23 cellular contexts compared by ENCODE assay signal in the genomic region with DNA sequence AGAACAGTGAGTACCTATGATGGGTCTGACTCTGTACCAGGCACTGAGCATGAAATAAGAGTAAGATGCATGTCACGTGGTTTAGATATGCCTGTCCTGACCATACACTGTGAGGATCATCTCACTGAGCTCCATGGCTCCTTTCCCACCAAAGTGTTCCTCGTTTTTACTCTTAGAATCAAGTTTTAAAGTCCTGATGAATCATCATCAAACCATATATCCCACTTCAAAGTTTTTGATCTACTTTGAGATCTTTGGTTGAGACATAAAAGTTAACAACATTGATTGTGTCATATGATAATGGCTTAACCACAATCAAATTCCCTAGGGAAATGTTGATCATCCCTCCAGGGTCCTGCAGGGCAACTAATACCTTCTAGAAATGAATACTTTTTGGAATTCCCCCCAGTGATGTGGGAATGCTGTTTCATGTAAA. TPM values are rescaled to one million over a fixed set of nuclear protein-coding genes. Genes with fewer than 3 reads are reported as not detected.
A peak's percentile ranks its signal among the peaks of the same experiment; 100 is the strongest.
DNase-seq lines count a peak whose midpoint lies in the region; ATAC-seq and TF ChIP-seq lines count a peak whose summit lies in the region.
"Had no signal": no experiment of that assay in that cellular context is flagged by ENCODE, and none has a peak within 500 bp of the region (broad histone marks: within the 10 kb centered on the region; RNA-seq: fewer than 3 reads in every experiment).

No MANE protein-coding gene starts in this region.

- intact Hi-C loops in PC-9 (cut with micrococcal nuclease; ENCODE audit: unreplicated experiment), result no loop called here

- DNase-seq in activated naive CD4-positive, alpha-beta T cell treated with Interleukin-2 at 50 U/mL for 16 hours, result no peak
- DNase-seq in MM.1S (no peak), endothelial cell (ENCODE audit: low spot score) (no peak), PC-9 (no peak), NCI-H2171 treated with DMSO at 0.1 percent for 48 hours (lab: John Stamatoyannopoulos, UW) (no peak), UCSD-AML1 (lab: John Stamatoyannopoulos, UW; ENCODE audit: unreplicated experiment) (no peak)
- no peak for DNase-seq in stimulated activated naive B cell treated with anti-CD40 and anti-IgM and Interleukin-4, amounts not matched to agents 10 μg/mL and 1 μg/mL and 100 μg/mL, for 72 hours
- DNase-seq: activated CD4-positive, alpha-beta T cell treated with anti-CD3 and anti-CD28 coated beads, Interleukin-2, amount 50 U/mL, for 48 hours; activated effector memory CD4-positive, alpha-beta T cell treated with Interleukin-2 at 50 U/mL for 16 hours; body of pancreas; CD8-positive, alpha-beta memory T cell; erythroblast; GDM1; kidney glomerular epithelial cell; mucosa of descending colon; NCI-H1105 treated with DMSO at 0.1 percent for 48 hours; NCI-H446; pancreas; small intestine; upper lobe of left lung had no signal

- no peak overlapping the region for H3K9ac ChIP-seq in MM.1S (ENCODE audit: low read length)

- H3K9me2 ChIP-seq in MM.1S (replicated peaks; ENCODE audit: insufficient read depth, low read length), result no peaks in the 10 kb centered on the region
- H3K9me2 ChIP-seq in PC-9 (ENCODE audit: insufficient read depth), result no peaks in the 10 kb centered on the region

- H3K27me3 ChIP-seq in MM.1S (replicated peaks; ENCODE audit: insufficient read depth, low read length), result no peaks in the 10 kb centered on the region
- H3K27me3 ChIP-seq in PC-9 (ENCODE audit: insufficient read depth, low read depth), result no peaks in the 10 kb centered on the region
- H3K27me3 ChIP-seq: body of pancreas, hepatocyte, pancreas, upper lobe of left lung had no signal

- H3F3A ChIP-seq in MM.1S (ENCODE audit: insufficient read depth, low read length) (no peaks in the 10 kb centered on the region), PC-9 (ENCODE audit: insufficient read depth, low read depth) (no peaks in the 10 kb centered on the region)

- H3K4me3 ChIP-seq in MM.1S (ENCODE audit: low read length) (no peak overlapping the region), PC-9 (no peak overlapping the region)
- H3K4me3 ChIP-seq: body of pancreas, hepatocyte, mucosa of descending colon, pancreas, upper lobe of left lung had no signal

- H4K20me1 ChIP-seq in MM.1S (ENCODE audit: insufficient read depth, low read length) (no peaks in the 10 kb centered on the region), PC-9 (ENCODE audit: insufficient read depth) (no peaks in the 10 kb centered on the region)

- no peak overlapping the region for H2AFZ ChIP-seq in MM.1S (ENCODE audit: low read length)
- H2AFZ ChIP-seq in PC-9, result no peak overlapping the region
- H2AFZ ChIP-seq: hepatocyte had no signal

- peaks cover 7% of the 10 kb centered on the region; the same call in 1 of the 2 replicates for H3K4me1 ChIP-seq in MM.1S (ENCODE audit: low read length)
- H3K4me1 ChIP-seq in PC-9 (replicated peaks; ENCODE audit: insufficient read depth), result peaks cover 15% of the 10 kb centered on the region; the same call in 1 of the 2 replicates

- peak overlapping the region; percentile 54 for H3K4me3 Mint-ChIP-seq in activated naive CD4-positive, alpha-beta T cell treated with anti-CD3 and anti-CD28 coated beads, Interleukin-2, amount 50 U/mL, for 24 hours
- no peak overlapping the region for H3K4me3 Mint-ChIP-seq in endothelial cell (ENCODE audit: unreplicated experiment)
- H3K4me3 Mint-ChIP-seq in stimulated activated naive B cell treated with anti-CD40 and anti-IgM and Interleukin-4, amounts not matched to agents 10 μg/mL and 1 μg/mL and 100 μg/mL, for 72 hours, result peak overlapping the region in 1 of 2 donors; percentile 3
- H3K4me3 Mint-ChIP-seq: CD8-positive, alpha-beta memory T cell had no signal

- no TSS peak for BruUV-seq in PC-9 (replicated peaks; lab: Mats Ljungman, UMichigan)

- H3K9me3 ChIP-seq in MM.1S (replicated peaks; ENCODE audit: insufficient read depth, low read length) (no peaks in the 10 kb centered on the region), PC-9 (ENCODE audit: insufficient read depth, low read depth) (no peaks in the 10 kb centered on the region)
- H3K9me3 ChIP-seq: body of pancreas, mucosa of descending colon, pancreas, upper lobe of left lung had no signal

- H3K27ac Mint-ChIP-seq in activated naive CD4-positive, alpha-beta T cell treated with anti-CD3 and anti-CD28 coated beads, Interleukin-2, amount 50 U/mL, for 24 hours, result peak overlapping the region; percentile 76
- H3K27ac Mint-ChIP-seq in endothelial cell (ENCODE audit: unreplicated experiment), result peak overlapping the region; percentile 11
- H3K27ac Mint-ChIP-seq in stimulated activated naive B cell treated with anti-CD40 and anti-IgM and Interleukin-4, amounts not matched to agents 10 μg/mL and 1 μg/mL and 100 μg/mL, for 72 hours, result peak overlapping the region; percentile 56
- H3K27ac Mint-ChIP-seq: IgD-negative memory B cell had no signal

- peaks cover 3% of the 10 kb centered on the region for H3K36me3 Mint-ChIP-seq in activated naive CD4-positive, alpha-beta T cell treated with anti-CD3 and anti-CD28 coated beads, Interleukin-2, amount 50 U/mL, for 24 hours
- H3K36me3 Mint-ChIP-seq in endothelial cell (ENCODE audit: low read depth, unreplicated experiment), result peaks cover 10% of the 10 kb centered on the region
- no peaks in the 10 kb centered on the region for H3K36me3 Mint-ChIP-seq in stimulated activated naive B cell treated with anti-CD40 and anti-IgM and Interleukin-4, amounts not matched to agents 10 μg/mL and 1 μg/mL and 100 μg/mL, for 72 hours

- POLR2A ChIA-PET in PC-9 (lab: Charles Lee; ENCODE audit: unreplicated experiment), result no interaction called here

- CTCF ChIA-PET in PC-9 (lab: Charles Lee), result no interaction called here

- peaks cover 49% of the 10 kb centered on the region for H3K4me1 Mint-ChIP-seq in activated naive CD4-positive, alpha-beta T cell treated with anti-CD3 and anti-CD28 coated beads, Interleukin-2, amount 50 U/mL, for 24 hours
- peaks cover 42% of the 10 kb centered on the region for H3K4me1 Mint-ChIP-seq in endothelial cell (ENCODE audit: unreplicated experiment)
- peaks cover 23 to 40% of the 10 kb centered on the region in 2 donors for H3K4me1 Mint-ChIP-seq in stimulated activated naive B cell treated with anti-CD40 and anti-IgM and Interleukin-4, amounts not matched to agents 10 μg/mL and 1 μg/mL and 100 μg/mL, for 72 hours

- ATAC-seq in stimulated activated naive B cell treated with anti-CD40 and anti-IgM and Interleukin-4, amounts not matched to agents 10 μg/mL and 1 μg/mL and 100 μg/mL, for 72 hours (replicated peaks), result peak; percentile 53 to 62
- ATAC-seq: body of pancreas, mucosa of descending colon had no signal

- H3K4me2 ChIP-seq in MM.1S (ENCODE audit: low read depth, low read length) (0 out of 2 replicates have a peak overlapping the region, but pooled peaks have one; percentile 2), PC-9 (no peak overlapping the region)
- H3K4me2 ChIP-seq: hepatocyte had no signal

- H3K79me2 ChIP-seq in MM.1S (ENCODE audit: low read length), result no peaks in the 10 kb centered on the region
- no peaks in the 10 kb centered on the region for H3K79me2 ChIP-seq in PC-9 (ENCODE audit: low read depth)
- H3K79me2 ChIP-seq: hepatocyte had no signal

- H3K27me3 Mint-ChIP-seq in activated naive CD4-positive, alpha-beta T cell treated with anti-CD3 and anti-CD28 coated beads, Interleukin-2, amount 50 U/mL, for 24 hours, result no peaks in the 10 kb centered on the region
- peaks cover 4% of the 10 kb centered on the region for H3K27me3 Mint-ChIP-seq in endothelial cell (ENCODE audit: unreplicated experiment)
- H3K27me3 Mint-ChIP-seq in stimulated activated naive B cell treated with anti-CD40 and anti-IgM and Interleukin-4, amounts not matched to agents 10 μg/mL and 1 μg/mL and 100 μg/mL, for 72 hours, result no peaks in the 10 kb centered on the region
- H3K27me3 Mint-ChIP-seq: IgD-negative memory B cell had no signal

- no peak overlapping the region for H3K27ac ChIP-seq in MM.1S (ENCODE audit: low read length)
- no peak overlapping the region for H3K27ac ChIP-seq in PC-9
- H3K27ac ChIP-seq: hepatocyte had no signal

- H3K36me3 ChIP-seq in MM.1S (replicated peaks; ENCODE audit: insufficient read depth, low read length), result no peaks in the 10 kb centered on the region
- H3K36me3 ChIP-seq in PC-9 (ENCODE audit: low read depth), result no peaks in the 10 kb centered on the region
- H3K36me3 ChIP-seq: pancreas, upper lobe of left lung had no signal

- peaks cover 5% of the 10 kb centered on the region for H3K9me3 Mint-ChIP-seq in activated naive CD4-positive, alpha-beta T cell treated with anti-CD3 and anti-CD28 coated beads, Interleukin-2, amount 50 U/mL, for 24 hours
- H3K9me3 Mint-ChIP-seq in endothelial cell (ENCODE audit: unreplicated experiment), result no peaks in the 10 kb centered on the region
- H3K9me3 Mint-ChIP-seq in stimulated activated naive B cell treated with anti-CD40 and anti-IgM and Interleukin-4, amounts not matched to agents 10 μg/mL and 1 μg/mL and 100 μg/mL, for 72 hours, result no peaks in the 10 kb centered on the region

- no peak for TF ChIP-seq CTCF in MM.1S (IDR thresholded peaks at IDR 0.05; ENCODE audit: low read length)
- TF ChIP-seq CTCF in endothelial cell (IDR thresholded peaks at IDR 0.05; ENCODE audit: unreplicated experiment), result no peak
- TF ChIP-seq CTCF in PC-9 (conservative IDR thresholded peaks at IDR 0.05), result no peak

RNA-seq across cellular contexts. Expression of gene ETS1, which starts 12.8 kb away (rescaled TPM):
- 309 TPM for total RNA-seq in endothelial cell (ENCODE audit: unreplicated experiment)
- total RNA-seq in PC-9 (2021), result 18.9 and 23.3 TPM in 2 replicates

Comparison
In these comparisons a context has a peak if more than half of its experiments do, and no peak if none do; other contexts are left out.
1. H3K27ac Mint-ChIP-seq: peak in every context shown above with its lines; median percentile 76 in activated naive CD4-positive, alpha-beta T cell treated with anti-CD3 and anti-CD28 coated beads, Interleukin-2, amount 50 U/mL, for 24 hours; 56 in stimulated activated naive B cell treated with anti-CD40 and anti-IgM and Interleukin-4, amounts not matched to agents 10 μg/mL and 1 μg/mL and 100 μg/mL, for 72 hours; 11 in endothelial cell.
2. RNA of gene ETS1, which starts 12.8 kb away (total RNA-seq): 309 TPM in endothelial cell (single experiment); 18.9 to 23.3 TPM in PC-9; every median in the first group is over 10 times any median in the second.